6 cellular contexts compared by ENCODE assay signal in genomic region chr6:30687659-30688431, GRCh38. TPM values are rescaled to one million over a fixed set of nuclear protein-coding genes. Genes with fewer than 3 reads are reported as not detected.
A peak's percentile ranks its signal among the peaks of the same experiment; 100 is the strongest.
DNase-seq lines count a peak whose midpoint lies in the region; FAIRE-seq and TF ChIP-seq lines count a peak whose summit lies in the region.

No MANE protein-coding gene starts in this region.

- H3K4me3 Mint-ChIP-seq in chondrocyte (ENCODE audit: unreplicated experiment), result peak overlapping the region; percentile 99

- H3K36me3 ChIP-seq in ovary, result no peaks in the 10 kb centered on the region

- no peak for TF ChIP-seq POLR2A in ovary (IDR thresholded peaks at IDR 0.05)

- WGBS in ovary, 3 donors, result 9 to 12% (median 10%) methylated on average over 21 to 22 of the region's 22 CpGs

- peaks cover 22% of the 10 kb centered on the region for H3K36me3 Mint-ChIP-seq in chondrocyte (ENCODE audit: low read depth)

- peaks cover 54% of the 10 kb centered on the region for H3K4me1 Mint-ChIP-seq in chondrocyte (ENCODE audit: low read depth)

- FAIRE-seq in RCC 7860 (lab: Jason Lieb, UNC), result no peak

- no peaks in the 10 kb centered on the region for H3K27me3 ChIP-seq in ovary

- H3K4me3 ChIP-seq in ovary, result peak overlapping the region; percentile 54

- H3K27me3 Mint-ChIP-seq in chondrocyte (ENCODE audit: low read depth), result no peaks in the 10 kb centered on the region

- peak; percentile 68 for TF ChIP-seq CTCF in chondrocyte (IDR thresholded peaks at IDR 0.05)
- TF ChIP-seq CTCF in ovary (IDR thresholded peaks at IDR 0.05), result peak in 1 of 3 donors; percentile 20

- H3K4me1 ChIP-seq in ovary (ENCODE audit: insufficient read depth), result peaks cover 9% of the 10 kb centered on the region

- TF ChIP-seq EP300 in ovary (IDR thresholded peaks at IDR 0.05), result no peak

- peak overlapping the region; percentile 95 to 96 for H3K27ac ChIP-seq in ovary

- intact Hi-C loops in ovary (cut with DNase I), result loop anchor here in 3 of 4 donors (2.0 to 10.0 kb wide), 3 partner anchors 33 to 197 kb away; partner anchors contain the start of genes TUBB (in 3 of the 3), DDR1 (in 2 of the 3), MRPS18B (in 1 of the 3) and PPP1R10 (in 1 of the 3)

- peak overlapping the region; percentile 97 for H3K27ac Mint-ChIP-seq in chondrocyte (ENCODE audit: unreplicated experiment)

- DNase-seq in DMS53 (lab: John Stamatoyannopoulos, UW) (peak; percentile 65), DMS53 treated with DMSO at 0.1 percent for 48 hours (lab: John Stamatoyannopoulos, UW; ENCODE audit: unreplicated experiment) (no peak), chondrocyte (ENCODE audit: low spot score) (no peak), ovary (peak; percentile 56 to 73 (median 69)), RCC 7860 (ENCODE audit: low spot score) (no peak), MV-4-11 (lab: John Stamatoyannopoulos, UW) (no peak)

- H3K9me3 Mint-ChIP-seq in chondrocyte (ENCODE audit: low read depth), result no peaks in the 10 kb centered on the region

- no peaks in the 10 kb centered on the region for H3K9me3 ChIP-seq in ovary

RNA-seq across cellular contexts. Expression of gene PPP1R18, which starts 1.4 kb away (rescaled TPM):
- total RNA-seq in chondrocyte (99.9 to 171 TPM (median 165 TPM) in 3 replicates), ovary (10 to 100 TPM; 14.7 to 86.4 (median 56.0) TPM)
- polyA plus RNA-seq in ovary, result 10 to 100 TPM; 51.0 to 95.9 TPM

RNA-seq across cellular contexts. Expression of gene NRM, which starts 2.9 kb away (rescaled TPM):
- 18.6 to 26.3 TPM (median 20.0 TPM) in 3 replicates for total RNA-seq in chondrocyte
- total RNA-seq in ovary, result 10 to 100 TPM in 5 of 7 donors, 1 to 10 TPM in 2; 3.4 to 23.2 (median 15.3) TPM
- 10 to 100 TPM; 15.3 to 15.4 TPM for polyA plus RNA-seq in ovary

RNA-seq across cellular contexts. Expression of gene DHX16, which starts 15.0 kb away (rescaled TPM):
- total RNA-seq in chondrocyte, result 20.4 to 29.6 TPM (median 22.6 TPM) in 3 replicates
- total RNA-seq in ovary, result 10 to 100 TPM; 18.0 to 27.4 (median 22.5) TPM
- polyA plus RNA-seq in ovary, result 10 to 100 TPM; 19.3 to 27.4 TPM

RNA-seq across cellular contexts. Expression of gene MDC1, which starts 29.2 kb away (rescaled TPM):
- total RNA-seq in chondrocyte, result 25.5 to 33.5 TPM (median 33.1 TPM) in 3 replicates
- 10 to 100 TPM; 13.1 to 62.5 (median 43.9) TPM for total RNA-seq in ovary
- 10 to 100 TPM; 20.1 to 39.0 TPM for polyA plus RNA-seq in ovary

RNA-seq across cellular contexts. Expression of gene TUBB, which starts 32.3 kb away (rescaled TPM):
- total RNA-seq in chondrocyte (681 to 975 TPM (median 692 TPM) in 3 replicates), ovary (100 to 1,000 TPM; 242 to 697 (median 630) TPM)
- polyA plus RNA-seq in ovary, result 100 to 1,000 TPM; 370 to 772 TPM

Comparison
In these comparisons a context has a peak if more than half of its experiments do, and no peak if none do; other contexts are left out.
1. DNase-seq: peak in DMS53 (single experiment) and ovary (5 of 5); none in DMS53 treated with DMSO at 0.1 percent for 48 hours (single experiment), chondrocyte (single experiment), RCC 7860 (single experiment) and MV-4-11 (single experiment).